ENCODE assay signal across 1 cellular context in the genomic region with DNA sequence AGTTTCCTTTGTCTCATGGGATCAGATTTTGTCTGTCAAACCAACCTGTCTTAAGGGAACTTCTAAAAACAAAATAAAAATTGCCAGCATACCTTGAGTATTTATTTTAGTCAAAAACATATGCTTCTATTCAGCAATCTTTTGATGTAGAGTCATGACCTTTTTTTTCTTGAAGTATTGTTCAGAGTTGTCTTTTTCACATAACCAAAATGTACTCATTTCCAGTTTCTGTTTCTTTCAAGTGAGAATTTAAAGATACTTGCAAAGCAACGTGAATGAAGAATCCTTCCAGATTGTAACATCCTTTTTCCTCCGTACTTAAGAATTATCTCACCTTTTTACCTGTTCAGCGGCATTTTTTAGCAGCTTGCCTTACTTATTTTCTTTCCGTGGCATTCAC.
TF ChIP-seq lines count a peak whose summit lies in the region.

No MANE protein-coding gene starts in this region.

TF ChIP-seq in GM23338, 12 proteins besides CTCF, POLR2A, EP300 and RAD21 (continued from another document):
- TF ChIP-seq, protein P1, sequence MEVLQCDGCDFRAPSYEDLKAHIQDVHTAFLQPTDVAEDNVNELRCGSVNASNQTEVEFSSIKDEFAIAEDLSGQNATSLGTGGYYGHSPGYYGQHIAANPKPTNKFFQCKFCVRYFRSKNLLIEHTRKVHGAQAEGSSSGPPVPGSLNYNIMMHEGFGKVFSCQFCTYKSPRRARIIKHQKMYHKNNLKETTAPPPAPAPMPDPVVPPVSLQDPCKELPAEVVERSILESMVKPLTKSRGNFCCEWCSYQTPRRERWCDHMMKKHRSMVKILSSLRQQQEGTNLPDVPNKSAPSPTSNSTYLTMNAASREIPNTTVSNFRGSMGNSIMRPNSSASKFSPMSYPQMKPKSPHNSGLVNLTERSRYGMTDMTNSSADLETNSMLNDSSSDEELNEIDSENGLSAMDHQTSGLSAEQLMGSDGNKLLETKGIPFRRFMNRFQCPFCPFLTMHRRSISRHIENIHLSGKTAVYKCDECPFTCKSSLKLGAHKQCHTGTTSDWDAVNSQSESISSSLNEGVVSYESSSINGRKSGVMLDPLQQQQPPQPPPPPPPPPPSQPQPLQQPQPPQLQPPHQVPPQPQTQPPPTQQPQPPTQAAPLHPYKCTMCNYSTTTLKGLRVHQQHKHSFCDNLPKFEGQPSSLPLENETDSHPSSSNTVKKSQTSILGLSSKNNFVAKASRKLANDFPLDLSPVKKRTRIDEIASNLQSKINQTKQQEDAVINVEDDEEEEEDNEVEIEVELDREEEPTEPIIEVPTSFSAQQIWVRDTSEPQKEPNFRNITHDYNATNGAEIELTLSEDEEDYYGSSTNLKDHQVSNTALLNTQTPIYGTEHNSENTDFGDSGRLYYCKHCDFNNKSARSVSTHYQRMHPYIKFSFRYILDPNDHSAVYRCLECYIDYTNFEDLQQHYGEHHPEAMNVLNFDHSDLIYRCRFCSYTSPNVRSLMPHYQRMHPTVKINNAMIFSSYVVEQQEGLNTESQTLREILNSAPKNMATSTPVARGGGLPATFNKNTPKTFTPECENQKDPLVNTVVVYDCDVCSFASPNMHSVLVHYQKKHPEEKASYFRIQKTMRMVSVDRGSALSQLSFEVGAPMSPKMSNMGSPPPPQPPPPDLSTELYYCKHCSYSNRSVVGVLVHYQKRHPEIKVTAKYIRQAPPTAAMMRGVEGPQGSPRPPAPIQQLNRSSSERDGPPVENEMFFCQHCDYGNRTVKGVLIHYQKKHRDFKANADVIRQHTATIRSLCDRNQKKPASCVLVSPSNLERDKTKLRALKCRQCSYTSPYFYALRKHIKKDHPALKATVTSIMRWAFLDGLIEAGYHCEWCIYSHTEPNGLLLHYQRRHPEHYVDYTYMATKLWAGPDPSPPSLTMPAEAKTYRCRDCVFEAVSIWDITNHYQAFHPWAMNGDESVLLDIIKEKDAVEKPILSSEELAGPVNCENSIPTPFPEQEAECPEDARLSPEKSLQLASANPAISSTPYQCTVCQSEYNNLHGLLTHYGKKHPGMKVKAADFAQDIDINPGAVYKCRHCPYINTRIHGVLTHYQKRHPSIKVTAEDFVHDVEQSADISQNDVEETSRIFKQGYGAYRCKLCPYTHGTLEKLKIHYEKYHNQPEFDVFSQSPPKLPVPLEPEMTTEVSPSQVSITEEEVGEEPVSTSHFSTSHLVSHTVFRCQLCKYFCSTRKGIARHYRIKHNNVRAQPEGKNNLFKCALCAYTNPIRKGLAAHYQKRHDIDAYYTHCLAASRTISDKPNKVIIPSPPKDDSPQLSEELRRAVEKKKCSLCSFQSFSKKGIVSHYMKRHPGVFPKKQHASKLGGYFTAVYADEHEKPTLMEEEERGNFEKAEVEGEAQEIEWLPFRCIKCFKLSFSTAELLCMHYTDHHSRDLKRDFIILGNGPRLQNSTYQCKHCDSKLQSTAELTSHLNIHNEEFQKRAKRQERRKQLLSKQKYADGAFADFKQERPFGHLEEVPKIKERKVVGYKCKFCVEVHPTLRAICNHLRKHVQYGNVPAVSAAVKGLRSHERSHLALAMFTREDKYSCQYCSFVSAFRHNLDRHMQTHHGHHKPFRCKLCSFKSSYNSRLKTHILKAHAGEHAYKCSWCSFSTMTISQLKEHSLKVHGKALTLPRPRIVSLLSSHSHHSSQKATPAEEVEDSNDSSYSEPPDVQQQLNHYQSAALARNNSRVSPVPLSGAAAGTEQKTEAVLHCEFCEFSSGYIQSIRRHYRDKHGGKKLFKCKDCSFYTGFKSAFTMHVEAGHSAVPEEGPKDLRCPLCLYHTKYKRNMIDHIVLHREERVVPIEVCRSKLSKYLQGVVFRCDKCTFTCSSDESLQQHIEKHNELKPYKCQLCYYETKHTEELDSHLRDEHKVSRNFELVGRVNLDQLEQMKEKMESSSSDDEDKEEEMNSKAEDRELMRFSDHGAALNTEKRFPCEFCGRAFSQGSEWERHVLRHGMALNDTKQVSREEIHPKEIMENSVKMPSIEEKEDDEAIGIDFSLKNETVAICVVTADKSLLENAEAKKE (CRISPR knock-in tag; IDR thresholded peaks at IDR 0.05) = no peak
- TF ChIP-seq POLR2AphosphoS5 (IDR thresholded peaks at IDR 0.05; ENCODE audit: low read depth) (no peak), ZNF331 (CRISPR knock-in tag; IDR thresholded peaks at IDR 0.05; ENCODE audit: low read depth) (no peak)
